11 cellular contexts compared by ENCODE assay signal in genomic region chr2:152638590-152638989, GRCh38.
"Had no signal": no experiment of that assay in that cellular context is flagged by ENCODE, and none has a peak within 500 bp of the region (broad histone marks: within the 10 kb centered on the region; RNA-seq: fewer than 3 reads in every experiment).

No MANE protein-coding gene starts in this region.

- H3K4me3 Mint-ChIP-seq: GM23338, H9, HFFc6 had no signal

- H3K9me3 Mint-ChIP-seq: H9, HFFc6 had no signal

- H3K4me2 ChIP-seq: GM23338 had no signal

- H2AFZ ChIP-seq: GM23248, GM23338 had no signal

- H3K27ac Mint-ChIP-seq: GM23338, HFFc6 had no signal

- H3K4me1 Mint-ChIP-seq: GM23338, H9 had no signal

- ATAC-seq: GM23338, HCT116 had no signal

- FAIRE-seq: H1, H54 had no signal

- DNase-seq: GM23248, GOT3, H7, H9, HCEC 1CT, HFFc6 had no signal

- H3K27ac ChIP-seq: GM23248 had no signal

- H3K4me3 ChIP-seq: GM23248, GM23338, HAP-1 had no signal

- H3K9me3 ChIP-seq: HAP-1 had no signal

- H3K9ac ChIP-seq: GM23248 had no signal

- H3K4me1 ChIP-seq: HAP-1 had no signal
